9 cellular contexts compared by ENCODE assay signal in genomic region chr9:107784235-107784958, GRCh38.
DNase-seq lines count a peak whose midpoint lies in the region; ATAC-seq, FAIRE-seq and TF ChIP-seq lines count a peak whose summit lies in the region.
"Had no signal": no experiment of that assay in that cellular context is flagged by ENCODE, and none has a peak within 500 bp of the region (broad histone marks: within the 10 kb centered on the region; RNA-seq: fewer than 3 reads in every experiment).

No MANE protein-coding gene starts in this region.

- peak; percentile 38 for FAIRE-seq in HTR-8/SVneo (lab: Jason Lieb, UNC)
- FAIRE-seq: GM18507 had no signal

- H3K27ac Mint-ChIP-seq in activated CD4-positive, alpha-beta T cell treated with anti-CD3 and anti-CD28 coated beads for 36 hours: no peak overlapping the region
- no peak overlapping the region for H3K27ac Mint-ChIP-seq in effector memory CD8-positive, alpha-beta T cell

- 59 to 66% methylated on average over 11 to 12 of the region's 12 CpGs for WGBS in thyroid gland, 2 donors

- CTCF ChIA-PET in activated CD4-positive, alpha-beta T cell treated with anti-CD3 and anti-CD28 coated beads for 36 hours (lab: Charles Lee): interaction anchor here (0.5 to 0.6 kb wide), 2 partner anchors 46 to 356 kb away, joined by 3 read pairs; no protein-coding TSS in a partner anchor

- in situ Hi-C loops in brain microvascular endothelial cell (cut with HindIII; ENCODE audit: low pct_ligation_motif_present, low sequenced_read_pairs): no loop called here

- H3K9me3 ChIP-seq in thyroid gland: no peaks in the 10 kb centered on the region
- H3K9me3 ChIP-seq: SJSA1 had no signal

- peak; percentile 32 for DNase-seq in HTR-8/SVneo (ENCODE audit: insufficient read length, low spot score)
- peak; percentile 87 for DNase-seq in brain microvascular endothelial cell
- DNase-seq in iPS-NIHi7 (ENCODE audit: extremely low spot score): peak; percentile 43
- peak; percentile 10 to 12 for DNase-seq in thyroid gland
- DNase-seq in activated CD4-positive, alpha-beta T cell treated with anti-CD3 and anti-CD28 coated beads for 36 hours: no peak
- no peak for DNase-seq in NK-92 (lab: John Stamatoyannopoulos, UW; ENCODE audit: unreplicated experiment)
- no peak for DNase-seq in effector memory CD8-positive, alpha-beta T cell

- H3K4me3 ChIP-seq in brain microvascular endothelial cell (ENCODE audit: low read depth, low read length): no peak overlapping the region
- no peak overlapping the region for H3K4me3 ChIP-seq in thyroid gland (replicated peaks in 1 of 3)
- H3K4me3 ChIP-seq: SJSA1 had no signal

- no peaks in the 10 kb centered on the region for H3K27me3 ChIP-seq in brain microvascular endothelial cell (replicated peaks)
- H3K27me3 ChIP-seq in thyroid gland: no peaks in the 10 kb centered on the region
- H3K27me3 ChIP-seq: SJSA1 had no signal

- no peak overlapping the region for H3K4me3 Mint-ChIP-seq in activated CD4-positive, alpha-beta T cell treated with anti-CD3 and anti-CD28 coated beads for 36 hours
- H3K4me3 Mint-ChIP-seq in effector memory CD8-positive, alpha-beta T cell: no peak overlapping the region

- H3K9me3 Mint-ChIP-seq in activated CD4-positive, alpha-beta T cell treated with anti-CD3 and anti-CD28 coated beads for 36 hours (ENCODE audit: low read depth): no peaks in the 10 kb centered on the region
- H3K9me3 Mint-ChIP-seq in effector memory CD8-positive, alpha-beta T cell: no peaks in the 10 kb centered on the region

- no peak for TF ChIP-seq POLR2A in thyroid gland (IDR thresholded peaks at IDR 0.05)

- H3K4me1 ChIP-seq in thyroid gland: no peaks in the 10 kb centered on the region
- H3K4me1 ChIP-seq: SJSA1 had no signal

- H3K27ac ChIP-seq in brain microvascular endothelial cell (no peak overlapping the region), thyroid gland (no peak overlapping the region)
- H3K27ac ChIP-seq: SJSA1 had no signal

- no peaks in the 10 kb centered on the region for H3K4me1 Mint-ChIP-seq in activated CD4-positive, alpha-beta T cell treated with anti-CD3 and anti-CD28 coated beads for 36 hours
- H3K4me1 Mint-ChIP-seq in effector memory CD8-positive, alpha-beta T cell (ENCODE audit: low read depth in 2 of 2): no peaks in the 10 kb centered on the region

- POLR2A ChIA-PET in activated CD4-positive, alpha-beta T cell treated with anti-CD3 and anti-CD28 coated beads for 36 hours (lab: Charles Lee): no interaction called here

- ATAC-seq in activated CD4-positive, alpha-beta T cell treated with anti-CD3 and anti-CD28 coated beads for 36 hours: no peak
- ATAC-seq in effector memory CD8-positive, alpha-beta T cell (replicated peaks): no peak

- no peak for TF ChIP-seq CTCF in brain microvascular endothelial cell (IDR thresholded peaks at IDR 0.05; ENCODE audit: low read depth, low read length, missing control alignments)
- TF ChIP-seq CTCF in thyroid gland (IDR thresholded peaks at IDR 0.05): no peak

- H3K36me3 ChIP-seq in brain microvascular endothelial cell (replicated peaks): no peaks in the 10 kb centered on the region
- H3K36me3 ChIP-seq in thyroid gland: no peaks in the 10 kb centered on the region
- H3K36me3 ChIP-seq: SJSA1 had no signal

- H3K36me3 Mint-ChIP-seq in activated CD4-positive, alpha-beta T cell treated with anti-CD3 and anti-CD28 coated beads for 36 hours (ENCODE audit: low read depth): no peaks in the 10 kb centered on the region
- H3K36me3 Mint-ChIP-seq in effector memory CD8-positive, alpha-beta T cell (ENCODE audit: insufficient read depth): no peaks in the 10 kb centered on the region

- intact Hi-C loops in thyroid gland (cut with DNase I): no loop called here
- intact Hi-C loops in activated CD4-positive, alpha-beta T cell treated with anti-CD3 and anti-CD28 coated beads for 36 hours (cut with DNase I, micrococcal nuclease): no loop called here

- H3K27me3 Mint-ChIP-seq in activated CD4-positive, alpha-beta T cell treated with anti-CD3 and anti-CD28 coated beads for 36 hours: no peaks in the 10 kb centered on the region
- no peaks in the 10 kb centered on the region for H3K27me3 Mint-ChIP-seq in effector memory CD8-positive, alpha-beta T cell

Comparison
In these comparisons a context has a peak if more than half of its experiments do, and no peak if none do; other contexts are left out.
1. DNase-seq: peak in HTR-8/SVneo (single experiment), brain microvascular endothelial cell (single experiment), iPS-NIHi7 (single experiment) and thyroid gland (2 of 2); none in activated CD4-positive, alpha-beta T cell treated with anti-CD3 and anti-CD28 coated beads for 36 hours (single experiment), NK-92 (single experiment) and effector memory CD8-positive, alpha-beta T cell (0 of 3).